ENCODE assay signal across 10 cellular contexts in the genomic region with DNA sequence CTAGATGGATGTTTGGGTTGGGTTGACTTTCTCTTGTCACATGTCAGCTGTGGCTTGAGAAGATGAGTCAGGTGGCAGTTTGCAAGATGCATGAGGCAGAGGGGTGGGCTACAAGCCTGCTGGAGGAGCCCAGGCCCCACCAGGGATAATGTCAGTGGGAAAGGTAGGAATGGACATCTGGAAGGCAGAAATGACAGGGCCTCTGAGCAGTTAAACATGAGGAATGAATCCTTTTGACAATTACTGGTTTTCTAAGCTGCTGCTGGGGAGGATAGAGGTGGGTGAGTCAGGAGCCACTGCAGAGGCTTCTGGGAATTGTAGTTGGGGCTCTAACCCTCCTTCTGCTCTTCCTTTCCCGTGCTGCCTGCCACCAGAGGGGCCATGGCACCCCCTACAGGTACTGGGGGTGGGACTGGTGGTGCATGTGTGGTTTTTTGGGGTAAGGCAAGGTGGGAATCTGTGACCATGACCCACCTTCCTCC. TPM values are rescaled to one million over a fixed set of nuclear protein-coding genes. Genes with fewer than 3 reads are reported as not detected.
DNase-seq lines count a peak whose midpoint lies in the region; ATAC-seq, FAIRE-seq and TF ChIP-seq lines count a peak whose summit lies in the region.
"Had no signal": no experiment of that assay in that cellular context is flagged by ENCODE, and none has a peak within 500 bp of the region (broad histone marks: within the 10 kb centered on the region; RNA-seq: fewer than 3 reads in every experiment).

No MANE protein-coding gene starts in this region.

- POLR2A ChIA-PET in K562 (lab: Yijun Ruan, JAX): interaction anchor here (1.0 kb wide), 2 partner anchors 32 to 110 kb away, joined by 3 read pairs; partner anchors contain the start of gene CAMTA2

- in situ Hi-C loops in K562 (cut with MboI): no loop called here

- H3K9me3 ChIP-seq in RWPE2 (ENCODE audit: severe bottlenecking) (no peaks in the 10 kb centered on the region), K562 (replicated peaks; ENCODE audit: control insufficient read depth, insufficient read depth, low read depth, low read length) (no peaks in the 10 kb centered on the region)

- TF ChIP-seq CTCF in RWPE2 (IDR thresholded peaks at IDR 0.05; ENCODE audit: poor library complexity, severe bottlenecking): no peak
- peak; percentile 39 to 52 (median 47); a peak in 5 of 6 replicates for TF ChIP-seq CTCF in K562 (IDR thresholded peaks at IDR 0.05 in 2 of 3, conservative IDR thresholded peaks at IDR 0.05 in 1 of 3; ENCODE audit: insufficient read depth in 2 of 3, low read depth in 1 of 3, low read length in 3 of 3)

- FAIRE-seq in K562 (lab: Jason Lieb, UNC): no peak

- H2AFZ ChIP-seq in K562 (ENCODE audit: low read depth, low read length): no peak overlapping the region

- H3K27ac ChIP-seq in RWPE2 (ENCODE audit: poor library complexity, severe bottlenecking): no peak overlapping the region
- no peak overlapping the region for H3K27ac ChIP-seq in K562 (ENCODE audit: extremely low read depth, low read depth, low read length)
- H3K27ac ChIP-seq: C4-2B, VCaP had no signal

- BruUV-seq in K562 (replicated peaks; lab: Mats Ljungman, UMichigan): no TSS peak

- WGBS in K562 (ENCODE audit: insufficient coverage, low coverage, missing lambda C conversion rate): 0% methylated on average over 1 of the region's 1 CpG

- H3K4me1 ChIP-seq in RWPE2 (ENCODE audit: insufficient read depth, poor library complexity, severe bottlenecking) (no peaks in the 10 kb centered on the region), K562 (replicated peaks in 1 of 2; ENCODE audit: control insufficient read depth in 2 of 2, insufficient read depth in 2 of 2, low read length in 2 of 2) (peaks cover 0 to 5% of the 10 kb centered on the region in 2 experiments; a peak in 1 of 5 replicates)

- no peak for TF ChIP-seq POLR2A in K562 (conservative IDR thresholded peaks at IDR 0.05)

- TF ChIP-seq RAD21 in K562 (CRISPR knock-in tag; conservative IDR thresholded peaks at IDR 0.05 in 1 of 2, IDR thresholded peaks at IDR 0.05 in 1 of 2): peak in 1 of 2 experiments; percentile 28; a peak in 2 of 4 replicates

- TF ChIP-seq EP300 in K562 (IDR thresholded peaks at IDR 0.05; ENCODE audit: low read length): no peak

- DNase-seq in activated CD4-positive, CD25-positive, alpha-beta regulatory T cell (lab: John Stamatoyannopoulos, UW): peak in 3 of 4 experiments; percentile 11 to 26 (median 24)
- DNase-seq in activated CD4-positive, CD25-positive, alpha-beta regulatory T cell treated with anti-CD3 and anti-CD28 coated beads, Interleukin-2, amount 50 U/mL, for 72 hours: no peak
- DNase-seq in RWPE2 (ENCODE audit: low spot score) (no peak), K562 (ENCODE audit: extremely low read depth in 1 of 4, low spot score in 3 of 4) (peak; percentile 22 to 41 (median 27)), hippocampal formation (lab: John Stamatoyannopoulos, UW) (no peak), HuH-7.5 (ENCODE audit: low spot score) (no peak), NCI-H524 treated with DMSO at 0.1 percent for 48 hours (lab: John Stamatoyannopoulos, UW) (no peak)
- peak; percentile 35 to 47 for DNase-seq in stimulated activated CD8-positive, alpha-beta memory T cell treated with anti-CD3 and anti-CD28 coated beads, Interleukin-7, amount 100 ng/mL, for 4 hours (ENCODE audit: low read depth in 2 of 2)

- intact Hi-C loops in K562 (cut with micrococcal nuclease): no loop called here

- H3K27me3 ChIP-seq in RWPE2 (ENCODE audit: insufficient read depth, poor library complexity, severe bottlenecking) (no peaks in the 10 kb centered on the region), K562 (ENCODE audit: control insufficient read depth in 2 of 2, insufficient read depth in 2 of 2, low read length in 2 of 2) (no peaks in the 10 kb centered on the region)

- CTCF ChIA-PET in K562 (lab: Yijun Ruan, JAX; ENCODE audit: low intra/inter-chr PET ratio): no interaction called here

- H4K20me1 ChIP-seq in K562 (replicated peaks; ENCODE audit: control insufficient read depth, insufficient read depth, low read length): no peaks in the 10 kb centered on the region

- peak; percentile 58; the same call in 2 of the 3 replicates for ATAC-seq in RWPE2 (ENCODE audit: low read depth)
- ATAC-seq in K562: peak; percentile 77

- H3K36me3 ChIP-seq in RWPE2 (ENCODE audit: low read depth) (peaks cover 85% of the 10 kb centered on the region), K562 (ENCODE audit: control insufficient read depth, insufficient read depth, low read length) (peaks cover 44% of the 10 kb centered on the region; the same call in 2 of the 3 replicates)

- no peaks in the 10 kb centered on the region for H3K9me1 ChIP-seq in K562 (ENCODE audit: control insufficient read depth, insufficient read depth, low read length)

- H3K9ac ChIP-seq in K562 (ENCODE audit: insufficient read depth in 1 of 2, low read depth in 2 of 2, low read length in 2 of 2): no peak overlapping the region

- H3K79me2 ChIP-seq in K562 (ENCODE audit: control insufficient read depth, insufficient read depth, low read length): no peaks in the 10 kb centered on the region

- H3K4me2 ChIP-seq in K562 (ENCODE audit: insufficient read depth, low read length): no peak overlapping the region

- H3K4me3 ChIP-seq in RWPE2 (ENCODE audit: severe bottlenecking) (no peak overlapping the region), K562 (no peak overlapping the region)

RNA-seq across cellular contexts. Expression of gene SLC52A1, which starts 15.7 kb away (rescaled TPM):
- 0.16 TPM in 1 of 2 replicates, not detected in the other for total RNA-seq in K562 (2011; cell fraction: chromatin; rRNA removed; ENCODE audit: low replicate concordance)
- total RNA-seq in K562 (2011; cell fraction: nucleolus; rRNA removed): 0.17 TPM in 1 of 2 replicates, not detected in the other
- total RNA-seq in K562 (2011; cell fraction: nucleoplasm; rRNA removed): not detected in 2 replicates
- total RNA-seq in K562 (2014; rRNA removed) (not detected in 2 replicates), K562 (2014; rRNA removed; fragmentation: Illumina TruSeq; extraction: Trizol) (not detected in 2 replicates), K562 (2015; rRNA removed; fragmentation: Illumina TruSeq; extraction: Trizol) (not detected in 2 replicates), K562 (2021) (not detected in 2 replicates)
- polyA plus RNA-seq in K562 (2011; rRNA removed) (0.04 TPM in 1 of 2 replicates, not detected in the other), K562 (2014; fragmentation: Illumina TruSeq; extraction: Trizol) (not detected in 2 replicates), K562 (2014; fragmentation: Nextera tagmentation; extraction: Ambion mirVana) (not detected), K562 (2014; rRNA removed) (not detected in 2 replicates)
- not detected in 2 replicates for polyA plus RNA-seq in K562 (2011; cell fraction: cytosol; rRNA removed)
- not detected in 2 replicates for polyA plus RNA-seq in K562 (2011; cell fraction: nucleus; rRNA removed)
- 0.05 TPM in 1 of 2 replicates, not detected in the other for polyA plus RNA-seq in K562 (2012)
- not detected in 2 replicates for polyA minus RNA-seq in K562 (2011; rRNA and poly(A)+ RNA removed)
- polyA minus RNA-seq in K562 (2011; cell fraction: cytosol; rRNA and poly(A)+ RNA removed): not detected in 2 replicates
- polyA minus RNA-seq in K562 (2011; cell fraction: nucleus; rRNA and poly(A)+ RNA removed): not detected in 2 replicates

RNA-seq across cellular contexts. Expression of gene KIF1C, which starts 21.8 kb away (rescaled TPM):
- 21.6 and 38.9 TPM in 2 replicates for total RNA-seq in K562 (2011; cell fraction: chromatin; rRNA removed; ENCODE audit: low replicate concordance)
- 14.3 and 15.7 TPM in 2 replicates for total RNA-seq in K562 (2011; cell fraction: nucleolus; rRNA removed)
- total RNA-seq in K562 (2011; cell fraction: nucleoplasm; rRNA removed): 19.9 and 30.2 TPM in 2 replicates
- total RNA-seq in K562 (2014; rRNA removed): 24.6 and 32.9 TPM in 2 replicates
- 22.9 and 25.1 TPM in 2 replicates for total RNA-seq in K562 (2014; rRNA removed; fragmentation: Illumina TruSeq; extraction: Trizol)
- 25.1 and 25.8 TPM in 2 replicates for total RNA-seq in K562 (2015; rRNA removed; fragmentation: Illumina TruSeq; extraction: Trizol)
- total RNA-seq in K562 (2021): 67.4 and 68.4 TPM in 2 replicates
- polyA plus RNA-seq in K562 (2011; rRNA removed): 15.4 and 28.5 TPM in 2 replicates
- 10.0 and 18.3 TPM in 2 replicates for polyA plus RNA-seq in K562 (2011; cell fraction: cytosol; rRNA removed)
- 20.7 and 22.6 TPM in 2 replicates for polyA plus RNA-seq in K562 (2011; cell fraction: nucleus; rRNA removed)
- polyA plus RNA-seq in K562 (2012): 19.6 and 27.3 TPM in 2 replicates
- 24.2 and 29.5 TPM in 2 replicates for polyA plus RNA-seq in K562 (2014; fragmentation: Illumina TruSeq; extraction: Trizol)
- polyA plus RNA-seq in K562 (2014; fragmentation: Nextera tagmentation; extraction: Ambion mirVana): under 1 TPM; 0.38 to 0.48 TPM
- polyA plus RNA-seq in K562 (2014; rRNA removed): 15.2 and 21.4 TPM in 2 replicates
- 24.6 and 34.2 TPM in 2 replicates for polyA minus RNA-seq in K562 (2011; rRNA and poly(A)+ RNA removed)
- 19.0 and 19.8 TPM in 2 replicates for polyA minus RNA-seq in K562 (2011; cell fraction: cytosol; rRNA and poly(A)+ RNA removed)
- 3.4 and 4.6 TPM in 2 replicates for polyA minus RNA-seq in K562 (2011; cell fraction: nucleus; rRNA and poly(A)+ RNA removed)

RNA-seq across cellular contexts. Expression of gene INCA1, which starts 22.2 kb away (rescaled TPM):
- 0.25 TPM in 1 of 2 replicates, not detected in the other for total RNA-seq in K562 (2011; cell fraction: chromatin; rRNA removed; ENCODE audit: low replicate concordance)
- not detected in 2 replicates for total RNA-seq in K562 (2011; cell fraction: nucleolus; rRNA removed)
- total RNA-seq in K562 (2011; cell fraction: nucleoplasm; rRNA removed): not detected in 2 replicates
- total RNA-seq in K562 (2014; rRNA removed): 0.27 TPM in 1 of 2 replicates, not detected in the other
- total RNA-seq in K562 (2014; rRNA removed; fragmentation: Illumina TruSeq; extraction: Trizol): not detected in 2 replicates
- not detected in 2 replicates for total RNA-seq in K562 (2015; rRNA removed; fragmentation: Illumina TruSeq; extraction: Trizol)
- total RNA-seq in K562 (2021): 0.22 TPM in 1 of 2 replicates, not detected in the other
- 0.08 TPM in 1 of 2 replicates, not detected in the other for polyA plus RNA-seq in K562 (2011; rRNA removed)
- 0.09 TPM in 1 of 2 replicates, not detected in the other for polyA plus RNA-seq in K562 (2011; cell fraction: cytosol; rRNA removed)
- 0.47 TPM in 1 of 2 replicates, not detected in the other for polyA plus RNA-seq in K562 (2011; cell fraction: nucleus; rRNA removed)
- 0.69 and 1.1 TPM in 2 replicates for polyA plus RNA-seq in K562 (2012)
- 0.13 TPM in 1 of 2 replicates, not detected in the other for polyA plus RNA-seq in K562 (2014; fragmentation: Illumina TruSeq; extraction: Trizol)
- polyA plus RNA-seq in K562 (2014; fragmentation: Nextera tagmentation; extraction: Ambion mirVana): under 1 TPM; 0.11 to 0.50 TPM
- not detected in 2 replicates for polyA plus RNA-seq in K562 (2014; rRNA removed)
- polyA minus RNA-seq in K562 (2011; rRNA and poly(A)+ RNA removed): not detected in 2 replicates
- polyA minus RNA-seq in K562 (2011; cell fraction: cytosol; rRNA and poly(A)+ RNA removed): not detected in 2 replicates
- not detected in 2 replicates for polyA minus RNA-seq in K562 (2011; cell fraction: nucleus; rRNA and poly(A)+ RNA removed)

RNA-seq across cellular contexts. Expression of gene CAMTA2, which starts 32.0 kb away (rescaled TPM):
- total RNA-seq in K562 (2011; cell fraction: chromatin; rRNA removed; ENCODE audit: low replicate concordance): 94.8 and 197 TPM in 2 replicates
- total RNA-seq in K562 (2011; cell fraction: nucleolus; rRNA removed): 81.6 and 88.2 TPM in 2 replicates
- 67.5 and 71.6 TPM in 2 replicates for total RNA-seq in K562 (2011; cell fraction: nucleoplasm; rRNA removed)
- 3.7 and 9.6 TPM in 2 replicates for total RNA-seq in K562 (2014; rRNA removed)
- 4.0 and 4.4 TPM in 2 replicates for total RNA-seq in K562 (2014; rRNA removed; fragmentation: Illumina TruSeq; extraction: Trizol)
- 5.3 and 7.0 TPM in 2 replicates for total RNA-seq in K562 (2015; rRNA removed; fragmentation: Illumina TruSeq; extraction: Trizol)
- total RNA-seq in K562 (2021): 19.9 and 25.1 TPM in 2 replicates
- polyA plus RNA-seq in K562 (2011; rRNA removed): 6.3 and 17.6 TPM in 2 replicates
- 5.4 and 7.7 TPM in 2 replicates for polyA plus RNA-seq in K562 (2011; cell fraction: cytosol; rRNA removed)
- polyA plus RNA-seq in K562 (2011; cell fraction: nucleus; rRNA removed): 41.9 and 61.2 TPM in 2 replicates
- 15.5 and 24.1 TPM in 2 replicates for polyA plus RNA-seq in K562 (2012)
- 20.5 and 22.7 TPM in 2 replicates for polyA plus RNA-seq in K562 (2014; fragmentation: Illumina TruSeq; extraction: Trizol)
- polyA plus RNA-seq in K562 (2014; fragmentation: Nextera tagmentation; extraction: Ambion mirVana): under 1 TPM; 0.24 to 0.96 TPM
- polyA plus RNA-seq in K562 (2014; rRNA removed): 13.6 and 20.2 TPM in 2 replicates
- polyA minus RNA-seq in K562 (2011; rRNA and poly(A)+ RNA removed): 7.2 and 7.6 TPM in 2 replicates
- 9.3 and 18.1 TPM in 2 replicates for polyA minus RNA-seq in K562 (2011; cell fraction: cytosol; rRNA and poly(A)+ RNA removed)
- polyA minus RNA-seq in K562 (2011; cell fraction: nucleus; rRNA and poly(A)+ RNA removed): 11.0 and 13.6 TPM in 2 replicates

RNA-seq across cellular contexts. Expression of gene SPAG7, which starts 51.9 kb away (rescaled TPM):
- total RNA-seq in K562 (2011; cell fraction: chromatin; rRNA removed; ENCODE audit: low replicate concordance): 19.6 and 28.6 TPM in 2 replicates
- 20.9 and 24.7 TPM in 2 replicates for total RNA-seq in K562 (2011; cell fraction: nucleolus; rRNA removed)
- total RNA-seq in K562 (2011; cell fraction: nucleoplasm; rRNA removed): 14.2 and 20.9 TPM in 2 replicates
- total RNA-seq in K562 (2014; rRNA removed) (44.5 and 48.0 TPM in 2 replicates), K562 (2014; rRNA removed; fragmentation: Illumina TruSeq; extraction: Trizol) (21.0 and 25.3 TPM in 2 replicates), K562 (2015; rRNA removed; fragmentation: Illumina TruSeq; extraction: Trizol) (38.6 and 42.0 TPM in 2 replicates), K562 (2021) (29.6 and 30.5 TPM in 2 replicates)
- polyA plus RNA-seq in K562 (2011; rRNA removed) (36.3 and 38.8 TPM in 2 replicates), K562 (2014; fragmentation: Illumina TruSeq; extraction: Trizol) (36.2 and 40.9 TPM in 2 replicates), K562 (2014; fragmentation: Nextera tagmentation; extraction: Ambion mirVana) (10 to 100 TPM in 1 of 2 experiments, 1 to 10 TPM in 1; 5.6 to 19.7 TPM), K562 (2014; rRNA removed) (53.5 and 56.2 TPM in 2 replicates)
- polyA plus RNA-seq in K562 (2011; cell fraction: cytosol; rRNA removed): 27.6 and 32.0 TPM in 2 replicates
- polyA plus RNA-seq in K562 (2011; cell fraction: nucleus; rRNA removed): 25.4 and 31.1 TPM in 2 replicates
- polyA plus RNA-seq in K562 (2012): 36.7 and 37.8 TPM in 2 replicates
- 16.5 and 24.4 TPM in 2 replicates for polyA minus RNA-seq in K562 (2011; rRNA and poly(A)+ RNA removed)
- 6.8 and 7.3 TPM in 2 replicates for polyA minus RNA-seq in K562 (2011; cell fraction: cytosol; rRNA and poly(A)+ RNA removed)
- polyA minus RNA-seq in K562 (2011; cell fraction: nucleus; rRNA and poly(A)+ RNA removed): 5.5 and 14.2 TPM in 2 replicates

Comparison
In these comparisons a context has a peak if more than half of its experiments do, and no peak if none do; other contexts are left out.
1. DNase-seq: peak in activated CD4-positive, CD25-positive, alpha-beta regulatory T cell (3 of 4), K562 (4 of 4) and stimulated activated CD8-positive, alpha-beta memory T cell treated with anti-CD3 and anti-CD28 coated beads, Interleukin-7, amount 100 ng/mL, for 4 hours (2 of 2); none in activated CD4-positive, CD25-positive, alpha-beta regulatory T cell treated with anti-CD3 and anti-CD28 coated beads, Interleukin-2, amount 50 U/mL, for 72 hours (single experiment), RWPE2 (single experiment), hippocampal formation (0 of 2), HuH-7.5 (single experiment) and NCI-H524 treated with DMSO at 0.1 percent for 48 hours (single experiment).